ENCODE assay signal across 7 cellular contexts in the genomic region with DNA sequence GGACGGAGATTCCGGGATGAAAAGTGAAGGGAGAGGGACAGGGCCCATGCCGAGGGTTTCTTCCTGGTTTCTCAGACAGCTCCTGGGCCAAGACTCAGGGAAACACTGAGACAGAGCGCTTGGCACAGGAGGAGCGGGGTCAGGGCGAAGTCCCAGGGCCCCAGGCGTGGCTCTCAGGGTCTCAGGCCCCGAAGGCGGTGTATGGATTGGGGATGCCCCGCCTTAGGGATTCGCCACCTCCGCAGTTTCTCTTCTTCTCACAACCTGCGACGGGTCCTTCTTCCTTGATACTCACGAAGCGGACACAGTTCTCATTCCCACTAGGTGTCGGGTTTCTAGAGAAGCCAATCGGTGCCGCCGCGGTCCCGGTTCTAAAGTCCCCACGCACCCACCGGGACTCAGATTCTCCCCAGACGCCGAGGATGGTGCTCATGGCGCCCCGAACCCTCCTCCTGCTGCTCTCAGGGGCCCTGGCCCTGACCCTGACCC.
DNase-seq lines count a peak whose midpoint lies in the region; ATAC-seq lines count a peak whose summit lies in the region.

No MANE protein-coding gene starts in this region.

- H3K9me3 Mint-ChIP-seq in stimulated activated memory B cell treated with anti-CD40 and anti-IgM and Interleukin-4, amounts not matched to agents 10 μg/mL and 1 μg/mL and 100 μg/mL, for 72 hours = no peaks in the 10 kb centered on the region

- ATAC-seq in GM18511 (IDR thresholded peaks at IDR 0.05; ENCODE audit: unreplicated experiment) = peak; percentile 43
- ATAC-seq in HG02970 (IDR thresholded peaks at IDR 0.05; ENCODE audit: low FRiP score, unreplicated experiment) = peak; percentile 26
- peak; percentile 73 for ATAC-seq in stimulated activated memory B cell treated with anti-CD40 and anti-IgM and Interleukin-4, amounts not matched to agents 10 μg/mL and 1 μg/mL and 100 μg/mL, for 72 hours

- DNase-seq in SW480 (ENCODE audit: low spot score) (peak; percentile 26), NCI-H146 treated with DMSO at 0.1 percent for 48 hours (lab: John Stamatoyannopoulos, UW; ENCODE audit: unreplicated experiment) (no peak)
- peak; percentile 45 for DNase-seq in central memory CD4-positive, alpha-beta T cell

- no peaks in the 10 kb centered on the region for H3K27me3 Mint-ChIP-seq in stimulated activated memory B cell treated with anti-CD40 and anti-IgM and Interleukin-4, amounts not matched to agents 10 μg/mL and 1 μg/mL and 100 μg/mL, for 72 hours

- H3K27ac ChIP-seq in layer of hippocampus (ENCODE audit: low read depth, low read length) = peak overlapping the region; percentile 83

- peaks cover 42% of the 10 kb centered on the region for H3K4me1 Mint-ChIP-seq in stimulated activated memory B cell treated with anti-CD40 and anti-IgM and Interleukin-4, amounts not matched to agents 10 μg/mL and 1 μg/mL and 100 μg/mL, for 72 hours

- no peaks in the 10 kb centered on the region for H3K27me3 ChIP-seq in layer of hippocampus (ENCODE audit: control insufficient read depth, insufficient read depth, low read length)

- H3K4me3 Mint-ChIP-seq in stimulated activated memory B cell treated with anti-CD40 and anti-IgM and Interleukin-4, amounts not matched to agents 10 μg/mL and 1 μg/mL and 100 μg/mL, for 72 hours = peak overlapping the region; percentile 96

- H3K36me3 Mint-ChIP-seq in stimulated activated memory B cell treated with anti-CD40 and anti-IgM and Interleukin-4, amounts not matched to agents 10 μg/mL and 1 μg/mL and 100 μg/mL, for 72 hours = peaks cover 54% of the 10 kb centered on the region

- H3K27ac Mint-ChIP-seq in stimulated activated memory B cell treated with anti-CD40 and anti-IgM and Interleukin-4, amounts not matched to agents 10 μg/mL and 1 μg/mL and 100 μg/mL, for 72 hours = peak overlapping the region; percentile 98
